In the genomic region with DNA sequence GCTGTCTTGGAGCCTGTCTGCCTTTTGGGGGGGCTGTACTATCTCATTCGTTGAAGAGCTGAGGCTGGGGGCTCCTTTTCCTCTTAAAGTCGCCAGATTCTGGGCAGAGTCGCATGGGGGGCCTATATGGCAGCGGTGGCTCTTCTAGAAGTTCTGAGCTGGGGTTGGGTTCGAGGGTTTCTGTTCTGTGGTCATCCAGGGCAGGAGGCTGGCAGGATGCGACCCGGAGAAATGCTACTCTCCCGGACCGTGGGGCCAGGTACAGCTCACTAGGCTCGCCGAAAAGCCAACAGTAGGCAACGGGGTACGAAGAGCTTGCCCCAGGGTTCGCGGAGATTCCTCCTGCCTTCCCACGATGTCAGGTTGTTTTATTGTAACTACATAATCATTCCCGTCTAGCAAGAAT, we compare ENCODE assay signal across 9 cellular contexts. TPM values are rescaled to one million over a fixed set of nuclear protein-coding genes. Genes with fewer than 3 reads are reported as not detected.
A peak's percentile ranks its signal among the peaks of the same experiment; 100 is the strongest.
DNase-seq lines count a peak whose midpoint lies in the region; ATAC-seq and TF ChIP-seq lines count a peak whose summit lies in the region.
"Had no signal": no experiment of that assay in that cellular context is flagged by ENCODE, and none has a peak within 500 bp of the region (broad histone marks: within the 10 kb centered on the region; RNA-seq: fewer than 3 reads in every experiment).

No MANE protein-coding gene starts in this region.

- DNase-seq in HFFc6 (no peak), dermis blood vessel endothelial cell (peak; percentile 1), HUDEP-2 (lab: John Stamatoyannopoulos, UW; ENCODE audit: unreplicated experiment in 76 of 76) (no peak), adrenal gland (no peak), brain microvascular endothelial cell (no peak)
- DNase-seq: NCI-H524 treated with DMSO at 0.1 percent for 48 hours had no signal

- H3K27ac ChIP-seq in ACC112 (ENCODE audit: low read depth, low read length) (no peak overlapping the region), adrenal gland (no peak overlapping the region), brain microvascular endothelial cell (no peak overlapping the region)

- H3K4me3 Mint-ChIP-seq in HFFc6 (peak overlapping the region; percentile 74), nephron (peak overlapping the region; percentile 84 to 91 (median 84))

- H3K4me3 ChIP-seq in ACC112 (ENCODE audit: low read depth, low read length) (peak overlapping the region; percentile 59), adrenal gland (peak overlapping the region in 1 of 4 donors; percentile 59), brain microvascular endothelial cell (ENCODE audit: low read depth, low read length) (no peak overlapping the region)

- no peaks in the 10 kb centered on the region for H3K9me3 ChIP-seq in adrenal gland (replicated peaks in 1 of 3)

- no peaks in the 10 kb centered on the region for H3K9me3 Mint-ChIP-seq in HFFc6
- H3K9me3 Mint-ChIP-seq in nephron, result peaks cover 5% of the 10 kb centered on the region

- H3K27me3 ChIP-seq in ACC112 (ENCODE audit: insufficient read depth, low read length) (peaks cover 49% of the 10 kb centered on the region), adrenal gland (peaks cover 69% of the 10 kb centered on the region), brain microvascular endothelial cell (replicated peaks) (peaks cover 66% of the 10 kb centered on the region)

- H3K4me1 Mint-ChIP-seq in HFFc6 (ENCODE audit: low read depth) (peaks cover 5% of the 10 kb centered on the region), nephron (peaks cover 18% of the 10 kb centered on the region)

- H3K36me3 ChIP-seq in ACC112 (ENCODE audit: insufficient read depth, low read length) (no peaks in the 10 kb centered on the region), adrenal gland (replicated peaks in 1 of 2) (no peaks in the 10 kb centered on the region), brain microvascular endothelial cell (replicated peaks) (no peaks in the 10 kb centered on the region)

- H3K27ac Mint-ChIP-seq in HFFc6, result no peak overlapping the region
- no peak overlapping the region for H3K27ac Mint-ChIP-seq in nephron

- H3K79me2 ChIP-seq in ACC112 (ENCODE audit: control insufficient read depth, insufficient read depth, low read length, unreplicated experiment), result no peaks in the 10 kb centered on the region

- H2AFZ ChIP-seq in ACC112 (ENCODE audit: low read length, unreplicated experiment), result no peak overlapping the region

- TF ChIP-seq CTCF in HFFc6 (IDR thresholded peaks at IDR 0.05) (no peak), nephron (IDR thresholded peaks at IDR 0.05; ENCODE audit: unreplicated experiment in 3 of 3) (no peak), adrenal gland (IDR thresholded peaks at IDR 0.05) (no peak), brain microvascular endothelial cell (IDR thresholded peaks at IDR 0.05; ENCODE audit: low read depth, low read length, missing control alignments) (no peak)

- in situ Hi-C loops in brain microvascular endothelial cell (cut with HindIII; ENCODE audit: low pct_ligation_motif_present, low sequenced_read_pairs), result no loop called here

- no peak for TF ChIP-seq POLR2A in adrenal gland (IDR thresholded peaks at IDR 0.05)

- peaks cover 14% of the 10 kb centered on the region for H3K4me1 ChIP-seq in ACC112 (ENCODE audit: control insufficient read depth, insufficient read depth, low read length, unreplicated experiment)
- H3K4me1 ChIP-seq in adrenal gland (replicated peaks in 1 of 2), result peaks cover 14 to 21% of the 10 kb centered on the region in 2 donors

- peaks cover 18% of the 10 kb centered on the region for H3K27me3 Mint-ChIP-seq in HFFc6 (ENCODE audit: insufficient read depth)
- H3K27me3 Mint-ChIP-seq in nephron (ENCODE audit: low read depth), result peaks cover 54% of the 10 kb centered on the region

- 10 to 37% (median 21%) methylated on average over 9 to 17 of the region's 17 CpGs for WGBS in adrenal gland, 4 donors

- ATAC-seq in HG02852 (IDR thresholded peaks at IDR 0.05; ENCODE audit: unreplicated experiment), result no peak

- intact Hi-C loops in adrenal gland (cut with DNase I), result loop anchor here in 1 of 2 donors (10.0 kb wide), 1 partner anchor 237 kb away; no protein-coding TSS in a partner anchor

- no peaks in the 10 kb centered on the region for H3K36me3 Mint-ChIP-seq in HFFc6 (ENCODE audit: low read depth)
- no peaks in the 10 kb centered on the region for H3K36me3 Mint-ChIP-seq in nephron (ENCODE audit: low read depth)

RNA-seq across cellular contexts. Expression of a gene that starts 1.9 kb away (rescaled TPM):
- under 1 TPM in 2 of 6 experiments, not detected in 4; 0.27 to 0.55 TPM for total RNA-seq in HFFc6 (2021; fragmentation: NEBNext Ultra II Directional; extraction: Animal tissue kit (Norgen Biotek cat#: 25700))
- total RNA-seq in dermis blood vessel endothelial cell (not detected in 2 replicates), adrenal gland (10 to 100 TPM in 1 of 8 donors, under 1 TPM in 2, not detected in 5; 0.50 to 10.1 (median 0.55) TPM)
- 10 to 100 TPM in 1 of 3 donors, 1 to 10 TPM in 2; 1.2 to 13.5 (median 2.5) TPM for polyA plus RNA-seq in adrenal gland

RNA-seq across cellular contexts. Expression of a gene that starts 30.6 kb away (rescaled TPM):
- total RNA-seq in HFFc6 (2021; fragmentation: NEBNext Ultra II Directional; extraction: Animal tissue kit (Norgen Biotek cat#: 25700)), result 100 to 1,000 TPM; 572 to 721 (median 650) TPM
- 639 and 1,493 TPM in 2 replicates for total RNA-seq in dermis blood vessel endothelial cell
- 100 to 1,000 TPM; 391 to 946 (median 801) TPM for total RNA-seq in adrenal gland
- polyA plus RNA-seq in adrenal gland, result 1,000 to 10,000 TPM in 1 of 3 donors, 100 to 1,000 TPM in 2; 589 to 1,087 (median 762) TPM
